Comparison of ENCODE assay signal across 8 cellular contexts in the genomic region with DNA sequence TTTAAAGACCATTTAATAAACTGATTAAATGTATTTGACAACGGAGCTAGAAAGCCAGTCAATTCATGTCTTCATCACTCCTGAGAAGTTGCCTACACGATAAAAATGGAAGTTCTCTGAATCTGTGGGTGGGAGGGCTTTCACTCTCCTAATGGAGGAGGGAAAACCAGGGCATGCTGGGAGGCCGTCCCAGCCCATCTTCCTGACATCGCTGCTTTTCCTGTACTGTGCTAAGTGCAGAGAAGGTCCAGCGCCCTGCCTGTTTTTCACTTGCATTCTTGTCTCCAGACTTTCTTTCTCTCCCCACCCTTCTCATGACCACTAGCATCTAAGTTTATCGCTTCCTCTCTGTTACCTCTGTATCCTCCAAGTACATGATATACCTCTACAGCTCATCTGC.
"Had no signal": no experiment of that assay in that cellular context is flagged by ENCODE, and none has a peak within 500 bp of the region (broad histone marks: within the 10 kb centered on the region; RNA-seq: fewer than 3 reads in every experiment).

No MANE protein-coding gene starts in this region.

- FAIRE-seq: G401.6, GM12878, GM12891, GM12892, GM18507, GM19239 had no signal

- H3K4me3 ChIP-seq: GM12878 had no signal

- DNase-seq: GDM1, GF-D8 had no signal

- ATAC-seq: GM12878 had no signal
